16 cellular contexts compared by ENCODE assay signal in the genomic region with DNA sequence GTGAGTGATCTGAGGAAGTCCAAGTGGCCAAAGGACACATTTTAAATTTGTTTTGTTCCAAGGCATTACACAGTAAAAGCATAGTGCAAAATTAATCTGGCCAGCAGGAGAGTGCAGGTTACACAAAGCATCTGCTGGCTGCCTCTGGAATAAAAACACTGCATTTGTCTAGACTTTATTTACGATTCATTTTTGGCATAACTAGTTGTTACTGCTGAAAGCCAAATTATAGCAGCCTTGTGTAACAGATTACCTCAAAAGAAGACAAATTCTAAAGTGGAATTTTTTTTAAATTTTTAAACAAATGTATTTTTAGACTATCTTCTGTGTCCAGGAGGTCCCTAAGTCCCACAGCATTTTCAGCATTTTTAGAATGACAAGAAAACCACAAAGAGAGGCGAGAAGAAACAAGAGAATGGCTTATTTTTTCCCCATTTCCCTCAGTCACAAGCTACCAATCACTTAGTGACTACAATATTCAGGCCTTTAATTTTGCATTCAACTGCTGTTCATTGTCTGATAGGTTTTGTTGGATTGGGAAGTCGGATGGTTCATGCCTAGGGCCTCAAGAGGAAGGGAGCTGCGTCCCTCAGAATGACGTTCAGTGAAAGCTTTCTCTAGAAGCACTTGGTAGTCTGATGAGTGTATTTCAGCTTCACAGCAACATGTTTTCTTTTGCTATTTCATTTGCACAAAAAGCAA. TPM values are rescaled to one million over a fixed set of nuclear protein-coding genes. Genes with fewer than 3 reads are reported as not detected.
DNase-seq lines count a peak whose midpoint lies in the region; ATAC-seq and TF ChIP-seq lines count a peak whose summit lies in the region.
"Had no signal": no experiment of that assay in that cellular context is flagged by ENCODE, and none has a peak within 500 bp of the region (broad histone marks: within the 10 kb centered on the region; RNA-seq: fewer than 3 reads in every experiment).

No MANE protein-coding gene starts in this region.

- ATAC-seq in GM19324 (IDR thresholded peaks at IDR 0.05; ENCODE audit: low FRiP score, unreplicated experiment) (no peak), GM18517 (IDR thresholded peaks at IDR 0.05; ENCODE audit: unreplicated experiment) (no peak)

- no peak for TF ChIP-seq POLR2A in vagina (IDR thresholded peaks at IDR 0.05)

- in situ Hi-C loops in ACHN (cut with HindIII; ENCODE audit: low pct_ligation_motif_present, low pct_unique_long_range_greater_than_20kb, low sequenced_read_pairs) = no loop called here

- H3K36me3 ChIP-seq in neuron (ENCODE audit: insufficient read depth, low read length) (no peaks in the 10 kb centered on the region), vagina (no peaks in the 10 kb centered on the region)

- no peaks in the 10 kb centered on the region for H3K9me3 ChIP-seq in neuron (ENCODE audit: low read length)
- H3K9me3 ChIP-seq in vagina = no peaks in the 10 kb centered on the region
- H3K9me3 ChIP-seq: testis had no signal

- peak; percentile 19 for TF ChIP-seq CTCF in fibroblast of mammary gland (conservative IDR thresholded peaks at IDR 0.05; ENCODE audit: control insufficient read depth, insufficient read depth, low read depth, low read length)
- no peak for TF ChIP-seq CTCF in vagina (IDR thresholded peaks at IDR 0.05)

- H3K27ac ChIP-seq in vagina = no peak overlapping the region
- H3K27ac ChIP-seq: hepatocyte, KMS-11 had no signal

- intact Hi-C loops in vagina (cut with DNase I) = no loop called here

- peak overlapping the region; percentile 5 for H2AFZ ChIP-seq in neuron (ENCODE audit: low read depth, low read length)
- H2AFZ ChIP-seq: hepatocyte had no signal

- H3K4me1 ChIP-seq in neuron (ENCODE audit: insufficient read depth, low read length) (peaks cover 12% of the 10 kb centered on the region), vagina (peaks cover 6% of the 10 kb centered on the region)
- H3K4me1 ChIP-seq: testis had no signal

- peak; percentile 38 for DNase-seq in ACHN
- peak; percentile 49 for DNase-seq in NCI-H1694 treated with DMSO at 0.1 percent for 48 hours (lab: John Stamatoyannopoulos, UW)
- DNase-seq in fibroblast of mammary gland (ENCODE audit: low read depth) = peak; percentile 49
- no peak for DNase-seq in ecto neural progenitor cell (ENCODE audit: low spot score)
- DNase-seq in vagina (ENCODE audit: extremely low spot score in 2 of 2) = no peak
- DNase-seq: naive B cell; NCI-H524; stimulated activated CD4-positive, alpha-beta T cell treated with anti-CD3 and anti-CD28 coated beads, Interleukin-1b, Interleukin-23, amount 100 ng/mL, for 48 hours; testis had no signal

- H3K4me3 ChIP-seq in fibroblast of mammary gland (ENCODE audit: control insufficient read depth, low read depth, low read length) = no peak overlapping the region
- H3K4me3 ChIP-seq in neuron (ENCODE audit: low read length) = no peak overlapping the region
- H3K4me3 ChIP-seq in vagina = no peak overlapping the region
- H3K4me3 ChIP-seq: hepatocyte, testis had no signal

- no peaks in the 10 kb centered on the region for H3K27me3 ChIP-seq in neuron (ENCODE audit: insufficient read depth, low read length)
- no peaks in the 10 kb centered on the region for H3K27me3 ChIP-seq in vagina
- H3K27me3 ChIP-seq: hepatocyte, testis had no signal

RNA-seq across cellular contexts. Expression of gene TMEFF2, which starts 46.0 kb away (rescaled TPM):
- not detected for total RNA-seq in vagina
- total RNA-seq: B cell; T-helper 1 cell treated with Interleukin-12 subunit alpha and Interleukin-12 subunit beta and Interleukin-4 antibody, amounts not matched to agents 30 ng/mL and 1 ng/mL, for 36 hours had no signal

Comparison
In these comparisons a context has a peak if more than half of its experiments do, and no peak if none do; other contexts are left out.
1. DNase-seq: peak in ACHN (single experiment), NCI-H1694 treated with DMSO at 0.1 percent for 48 hours (single experiment) and fibroblast of mammary gland (single experiment); none in ecto neural progenitor cell (single experiment) and vagina (0 of 2).